Comparison of ENCODE assay signal across 8 cellular contexts in genomic region chr1:145927916-145928647, GRCh38. TPM values are rescaled to one million over a fixed set of nuclear protein-coding genes. Genes with fewer than 3 reads are reported as not detected.
DNase-seq lines count a peak whose midpoint lies in the region; FAIRE-seq and TF ChIP-seq lines count a peak whose summit lies in the region.

No MANE protein-coding gene starts in this region.

- H3K27me3 ChIP-seq in SU-DHL-6 (ENCODE audit: low read length) (no peaks in the 10 kb centered on the region), hepatocyte (no peaks in the 10 kb centered on the region), small intestine (ENCODE audit: control insufficient read depth in 2 of 2, insufficient read depth in 2 of 2, low read length in 2 of 2) (no peaks in the 10 kb centered on the region)

- H3K9ac ChIP-seq in SU-DHL-6 (ENCODE audit: low read length): peak overlapping the region; percentile 94

- H3K9me2 ChIP-seq in SU-DHL-6 (replicated peaks; ENCODE audit: insufficient read depth, low read length): no peaks in the 10 kb centered on the region
- no peaks in the 10 kb centered on the region for H3K9me2 ChIP-seq in hepatocyte (replicated peaks; ENCODE audit: insufficient read depth)

- H3K9me3 ChIP-seq in SU-DHL-6 (ENCODE audit: insufficient read depth, low read length) (no peaks in the 10 kb centered on the region), hepatocyte (ENCODE audit: low read depth) (no peaks in the 10 kb centered on the region), small intestine (ENCODE audit: control insufficient read depth, low read depth) (no peaks in the 10 kb centered on the region)

- DNase-seq in DMS53 (lab: John Stamatoyannopoulos, UW): peak; percentile 56
- DNase-seq in DMS53 treated with DMSO at 0.1 percent for 48 hours (lab: John Stamatoyannopoulos, UW; ENCODE audit: unreplicated experiment): no peak
- DNase-seq in hepatocyte (ENCODE audit: low spot score): no peak
- peak; percentile 24 for DNase-seq in small intestine
- no peak for DNase-seq in retina
- DNase-seq in LoVo (ENCODE audit: low spot score): no peak
- no peak for DNase-seq in NCI-H2196 treated with DMSO at 0.1 percent for 48 hours (lab: John Stamatoyannopoulos, UW; ENCODE audit: unreplicated experiment)

- no peak for FAIRE-seq in small intestine (lab: Jason Lieb, UNC)

- 75% methylated on average over 20 of the region's 20 CpGs for WGBS in hepatocyte (ENCODE audit: low lambda C conversion rate, missing lambda C conversion rate)
- 50 to 54% (median 51%) methylated on average over 20 of the region's 20 CpGs for WGBS in small intestine, 3 donors

- H3K4me1 ChIP-seq in hepatocyte (ENCODE audit: insufficient read depth) (peaks cover 12% of the 10 kb centered on the region), small intestine (ENCODE audit: control insufficient read depth in 2 of 2, insufficient read depth in 1 of 2, low read depth in 1 of 2, low read length in 1 of 2) (no peaks in the 10 kb centered on the region)

- peak overlapping the region; percentile 93 for H3K27ac ChIP-seq in SU-DHL-6 (ENCODE audit: low read depth, low read length)
- H3K27ac ChIP-seq in hepatocyte: peak overlapping the region; percentile 95
- peak overlapping the region; percentile 66 to 94 for H3K27ac ChIP-seq in small intestine (ENCODE audit: low read depth in 1 of 2, low read length in 1 of 2)

- H3K4me2 ChIP-seq in SU-DHL-6 (ENCODE audit: low read depth, low read length, poor library complexity, severe bottlenecking) (peak overlapping the region; percentile 94), hepatocyte (peak overlapping the region; percentile 72)

- H3K36me3 ChIP-seq in SU-DHL-6 (ENCODE audit: low read length) (peaks cover 9% of the 10 kb centered on the region), hepatocyte (replicated peaks; ENCODE audit: insufficient read depth, low read depth) (peaks cover 4% of the 10 kb centered on the region), small intestine (ENCODE audit: control insufficient read depth in 2 of 2, insufficient read depth in 2 of 2, low read length in 2 of 2) (peaks cover 0 to 2% of the 10 kb centered on the region in 2 donors)

- peaks cover 14% of the 10 kb centered on the region for H3K79me2 ChIP-seq in SU-DHL-6 (ENCODE audit: insufficient read depth, low read length)
- peaks cover 12% of the 10 kb centered on the region for H3K79me2 ChIP-seq in hepatocyte

- TF ChIP-seq CTCF in SU-DHL-6 (IDR thresholded peaks at IDR 0.05; ENCODE audit: insufficient read depth, low read length, poor library complexity, severe bottlenecking): no peak
- TF ChIP-seq CTCF in hepatocyte (IDR thresholded peaks at IDR 0.05; ENCODE audit: poor library complexity): no peak

- H3F3A ChIP-seq in SU-DHL-6 (ENCODE audit: insufficient read depth): peaks cover 38% of the 10 kb centered on the region

- H2AFZ ChIP-seq in SU-DHL-6 (ENCODE audit: low read depth, low read length, severe bottlenecking): no peak overlapping the region
- H2AFZ ChIP-seq in hepatocyte: peak overlapping the region; percentile 67

- H3K4me3 ChIP-seq in SU-DHL-6 (ENCODE audit: insufficient read depth, low read length, poor library complexity, severe bottlenecking): peak overlapping the region; percentile 89
- peak overlapping the region; percentile 31 for H3K4me3 ChIP-seq in hepatocyte
- H3K4me3 ChIP-seq in small intestine (ENCODE audit: low read depth in 1 of 2, low read length in 2 of 2): peak overlapping the region; percentile 52 to 67

- H4K20me1 ChIP-seq in SU-DHL-6 (ENCODE audit: low read depth, low read length) (no peaks in the 10 kb centered on the region), hepatocyte (ENCODE audit: insufficient read depth, poor library complexity, severe bottlenecking) (no peaks in the 10 kb centered on the region)

RNA-seq across cellular contexts. Expression of gene RBM8A, which starts 0.8 kb away (rescaled TPM):
- 141 and 154 TPM in 2 replicates for total RNA-seq in hepatocyte
- polyA plus RNA-seq in hepatocyte (185 and 189 TPM in 2 replicates), small intestine (100 to 1,000 TPM in 1 of 3 donors, 10 to 100 TPM in 2; 62.2 to 151 (median 95.9) TPM)

RNA-seq across cellular contexts. Expression of gene PEX11B, which starts 9.6 kb away (rescaled TPM):
- 28.1 and 32.3 TPM in 2 replicates for total RNA-seq in hepatocyte
- polyA plus RNA-seq in hepatocyte (26.8 and 30.4 TPM in 2 replicates), small intestine (10 to 100 TPM; 30.6 to 41.2 (median 32.7) TPM)

RNA-seq across cellular contexts. Expression of gene ITGA10, which starts 18.2 kb away (rescaled TPM):
- 0.60 and 1.3 TPM in 2 replicates for total RNA-seq in hepatocyte
- polyA plus RNA-seq in hepatocyte (2.1 and 4.7 TPM in 2 replicates), small intestine (1 to 10 TPM in 1 of 3 donors, under 1 TPM in 2; 0.54 to 1.9 (median 0.67) TPM)

RNA-seq across cellular contexts. Expression of gene LIX1L, which starts 29.7 kb away (rescaled TPM):
- total RNA-seq in hepatocyte: 14.0 and 17.9 TPM in 2 replicates
- polyA plus RNA-seq in hepatocyte (15.3 and 16.3 TPM in 2 replicates), small intestine (1 to 10 TPM in 2 of 3 donors, under 1 TPM in 1; 0.67 to 7.1 (median 3.2) TPM)

RNA-seq across cellular contexts. Expression of gene ANKRD34A, which starts 36.3 kb away (rescaled TPM):
- total RNA-seq in hepatocyte: 0.28 and 0.90 TPM in 2 replicates
- 0.76 and 0.83 TPM in 2 replicates for polyA plus RNA-seq in hepatocyte
- polyA plus RNA-seq in small intestine: 1 to 10 TPM in 1 of 3 donors, under 1 TPM in 2; 0.48 to 1.1 (median 0.54) TPM

Comparison
In these comparisons a context has a peak if more than half of its experiments do, and no peak if none do; other contexts are left out.
1. DNase-seq: peak in DMS53 (single experiment) and small intestine (single experiment); none in DMS53 treated with DMSO at 0.1 percent for 48 hours (single experiment), hepatocyte (single experiment), retina (single experiment), LoVo (single experiment) and NCI-H2196 treated with DMSO at 0.1 percent for 48 hours (single experiment).
2. H3K4me3 ChIP-seq: peak in every context shown above with its lines; median percentile 89 in SU-DHL-6; 60 in small intestine; 31 in hepatocyte.
3. Peak in every context shown above with its lines, with median percentiles within 50 percentile points of each other: H3K27ac ChIP-seq.